ENCODE assay signal across 26 cellular contexts in the genomic region with DNA sequence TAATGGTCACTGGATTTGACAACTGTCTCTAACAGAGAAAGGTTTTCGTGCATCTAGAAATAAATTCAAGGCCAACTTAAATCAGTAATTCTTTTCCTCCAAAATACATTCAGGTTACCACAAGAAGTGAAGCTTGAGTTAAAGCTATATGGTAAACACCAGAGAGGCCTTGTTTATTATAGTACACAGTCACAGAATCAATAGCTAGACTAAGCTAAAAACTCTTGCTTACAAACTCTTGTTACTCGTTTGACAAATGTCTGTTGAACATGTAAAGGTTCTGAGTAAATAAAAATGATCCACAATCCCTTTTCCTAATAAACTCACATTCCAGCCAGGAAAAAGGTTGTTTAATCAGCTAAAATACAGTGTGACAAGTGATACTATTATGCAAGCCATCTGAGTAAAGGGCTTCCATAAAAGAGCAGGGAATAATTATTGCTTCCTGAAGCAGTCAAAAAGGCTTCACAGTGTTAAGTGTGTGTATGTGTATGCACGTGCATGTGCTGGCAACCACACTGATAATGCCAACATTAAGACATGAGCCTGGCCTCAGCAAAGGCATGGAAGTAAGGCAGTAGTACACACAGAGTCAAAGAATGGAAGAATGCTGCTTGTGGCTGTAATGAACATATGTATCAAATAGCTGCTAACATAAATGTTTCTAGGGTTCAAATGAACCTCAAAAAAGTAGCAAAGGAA. TPM values are rescaled to one million over a fixed set of nuclear protein-coding genes. Genes with fewer than 3 reads are reported as not detected.
DNase-seq lines count a peak whose midpoint lies in the region; ATAC-seq and TF ChIP-seq lines count a peak whose summit lies in the region.
"Had no signal": no experiment of that assay in that cellular context is flagged by ENCODE, and none has a peak within 500 bp of the region (broad histone marks: within the 10 kb centered on the region; RNA-seq: fewer than 3 reads in every experiment).

No MANE protein-coding gene starts in this region.

- H3K36me3 Mint-ChIP-seq in natural killer cell treated with Interleukin-12 subunit alpha and Interleukin-12 subunit beta and Interleukin-15 and Interleukin-18, amount 100 ng/mL, for 72 hours = peaks cover 18% of the 10 kb centered on the region
- peaks cover 5% of the 10 kb centered on the region for H3K36me3 Mint-ChIP-seq in natural killer cell
- peaks cover 45% of the 10 kb centered on the region for H3K36me3 Mint-ChIP-seq in activated CD4-positive, alpha-beta T cell treated with anti-CD3 and anti-CD28 coated beads, Interleukin-2, amount 10 ng/mL, durations not matched to agents 24 days and 14 days (ENCODE audit: low read depth)

- no peak overlapping the region for H3K27ac ChIP-seq in iPS-20b (ENCODE audit: low read length)
- H3K27ac ChIP-seq: brain microvascular endothelial cell, coronary artery, RWPE1, sigmoid colon had no signal

- no peak overlapping the region for H3K4me3 ChIP-seq in iPS-20b (ENCODE audit: low read length)
- H3K4me3 ChIP-seq: coronary artery, HAP-1, sigmoid colon had no signal

- H3K9ac ChIP-seq in iPS-20b (ENCODE audit: low read depth, low read length) = peak overlapping the region; percentile 14; the same call in 1 of the 2 replicates
- H3K9ac ChIP-seq: SK-N-SH had no signal

- no peak for ATAC-seq in natural killer cell treated with Interleukin-12 subunit alpha and Interleukin-12 subunit beta and Interleukin-15 and Interleukin-18, amount 100 ng/mL, for 72 hours
- ATAC-seq in natural killer cell (no peak), GM18907 (IDR thresholded peaks at IDR 0.05; ENCODE audit: unreplicated experiment) (no peak)
- ATAC-seq: left cardiac atrium had no signal

- H3K4me3 Mint-ChIP-seq in natural killer cell treated with Interleukin-12 subunit alpha and Interleukin-12 subunit beta and Interleukin-15 and Interleukin-18, amount 100 ng/mL, for 72 hours = no peak overlapping the region
- no peak overlapping the region for H3K4me3 Mint-ChIP-seq in natural killer cell
- H3K4me3 Mint-ChIP-seq in activated CD4-positive, alpha-beta T cell treated with anti-CD3 and anti-CD28 coated beads, Interleukin-2, amount 10 ng/mL, durations not matched to agents 24 days and 14 days = no peak overlapping the region
- H3K4me3 Mint-ChIP-seq: activated B cell treated with CpG ODN at 0.5 μM for 24 hours; activated CD4-positive, alpha-beta memory T cell treated with anti-CD3 and anti-CD28 coated beads, Interleukin-2, amount 10 ng/mL, durations not matched to agents 7 days and 5 days; neural crest cell had no signal

- no peaks in the 10 kb centered on the region for H3K9me3 Mint-ChIP-seq in natural killer cell treated with Interleukin-12 subunit alpha and Interleukin-12 subunit beta and Interleukin-15 and Interleukin-18, amount 100 ng/mL, for 72 hours
- no peaks in the 10 kb centered on the region for H3K9me3 Mint-ChIP-seq in natural killer cell
- H3K9me3 Mint-ChIP-seq in activated CD4-positive, alpha-beta T cell treated with anti-CD3 and anti-CD28 coated beads, Interleukin-2, amount 10 ng/mL, durations not matched to agents 24 days and 14 days = no peaks in the 10 kb centered on the region
- H3K9me3 Mint-ChIP-seq: activated B cell treated with CpG ODN at 0.5 μM for 24 hours; activated CD4-positive, alpha-beta memory T cell treated with anti-CD3 and anti-CD28 coated beads, Interleukin-2, amount 10 ng/mL, durations not matched to agents 7 days and 5 days; neural crest cell had no signal

- H3K27me3 Mint-ChIP-seq in natural killer cell treated with Interleukin-12 subunit alpha and Interleukin-12 subunit beta and Interleukin-15 and Interleukin-18, amount 100 ng/mL, for 72 hours = no peaks in the 10 kb centered on the region
- no peaks in the 10 kb centered on the region for H3K27me3 Mint-ChIP-seq in natural killer cell (ENCODE audit: low read depth in 2 of 2)
- no peaks in the 10 kb centered on the region for H3K27me3 Mint-ChIP-seq in activated CD4-positive, alpha-beta T cell treated with anti-CD3 and anti-CD28 coated beads, Interleukin-2, amount 10 ng/mL, durations not matched to agents 24 days and 14 days
- H3K27me3 Mint-ChIP-seq: activated B cell treated with CpG ODN at 0.5 μM for 24 hours; activated CD4-positive, alpha-beta memory T cell treated with anti-CD3 and anti-CD28 coated beads, Interleukin-2, amount 10 ng/mL, durations not matched to agents 7 days and 5 days had no signal

- peak overlapping the region; percentile 10 to 48 for H3K27ac Mint-ChIP-seq in natural killer cell treated with Interleukin-12 subunit alpha and Interleukin-12 subunit beta and Interleukin-15 and Interleukin-18, amount 100 ng/mL, for 72 hours
- H3K27ac Mint-ChIP-seq in natural killer cell = peak overlapping the region in 1 of 2 donors; percentile 37
- H3K27ac Mint-ChIP-seq in activated CD4-positive, alpha-beta T cell treated with anti-CD3 and anti-CD28 coated beads, Interleukin-2, amount 10 ng/mL, durations not matched to agents 24 days and 14 days = no peak overlapping the region
- H3K27ac Mint-ChIP-seq: activated CD4-positive, alpha-beta memory T cell treated with anti-CD3 and anti-CD28 coated beads, Interleukin-2, amount 10 ng/mL, durations not matched to agents 7 days and 5 days had no signal

- H3K4me1 Mint-ChIP-seq in natural killer cell treated with Interleukin-12 subunit alpha and Interleukin-12 subunit beta and Interleukin-15 and Interleukin-18, amount 100 ng/mL, for 72 hours (ENCODE audit: low read depth in 2 of 2) = peaks cover 25 to 27% of the 10 kb centered on the region in 2 donors
- H3K4me1 Mint-ChIP-seq in natural killer cell = peaks cover 53 to 58% of the 10 kb centered on the region in 2 donors
- peaks cover 23% of the 10 kb centered on the region for H3K4me1 Mint-ChIP-seq in activated CD4-positive, alpha-beta T cell treated with anti-CD3 and anti-CD28 coated beads, Interleukin-2, amount 10 ng/mL, durations not matched to agents 24 days and 14 days

- DNase-seq in natural killer cell treated with Interleukin-12 subunit alpha and Interleukin-12 subunit beta and Interleukin-15 and Interleukin-18, amount 100 ng/mL, for 72 hours (ENCODE audit: low spot score) = no peak
- DNase-seq in natural killer cell (no peak), NCI-H774 (lab: John Stamatoyannopoulos, UW) (peak; percentile 2), GOT3 (lab: John Stamatoyannopoulos, UW) (no peak), SKM-1 (lab: John Stamatoyannopoulos, UW; ENCODE audit: unreplicated experiment) (no peak)
- no peak for DNase-seq in activated CD4-positive, alpha-beta T cell treated with anti-CD3 and anti-CD28 coated beads, Interleukin-2, amount 10 ng/mL, durations not matched to agents 24 days and 14 days
- DNase-seq: ACHN; activated B cell treated with CpG ODN at 0.5 μM for 24 hours; activated CD4-positive, alpha-beta memory T cell treated with anti-CD3 and anti-CD28 coated beads, Interleukin-2, amount 10 ng/mL, durations not matched to agents 7 days and 5 days; activated effector memory CD4-positive, alpha-beta T cell treated with anti-CD3 and anti-CD28 coated beads, Interleukin-2, amount 50 U/mL, for 16 hours; brain microvascular endothelial cell; C1 segment of cervical spinal cord; glutamatergic neuron; Kasumi-1; left cardiac atrium; NCI-H1048; posterior cingulate gyrus; sigmoid colon; SK-N-SH; stimulated activated CD4-positive, alpha-beta T cell treated with anti-CD3 and anti-CD28 coated beads, Interleukin-15, amount 100 ng/mL, for 24 hours had no signal

- H3K9me3 ChIP-seq in iPS-20b (ENCODE audit: insufficient read depth, low read depth, low read length) = no peaks in the 10 kb centered on the region
- H3K9me3 ChIP-seq: HAP-1, sigmoid colon, SK-N-SH had no signal

- peaks cover 13% of the 10 kb centered on the region for H3K4me1 ChIP-seq in iPS-20b (ENCODE audit: insufficient read depth, low read length)

- H3K36me3 ChIP-seq in iPS-20b (ENCODE audit: insufficient read depth, low read depth, low read length) = peaks cover 77% of the 10 kb centered on the region
- H3K36me3 ChIP-seq: brain microvascular endothelial cell had no signal

- TF ChIP-seq CTCF in natural killer cell (IDR thresholded peaks at IDR 0.05) = no peak

- intact Hi-C loops in natural killer cell (cut with micrococcal nuclease) = no loop called here
- intact Hi-C loops in activated CD4-positive, alpha-beta T cell treated with anti-CD3 and anti-CD28 coated beads, Interleukin-2, amount 10 ng/mL, durations not matched to agents 24 days and 14 days (cut with micrococcal nuclease) = no loop called here

- H3K27me3 ChIP-seq in iPS-20b (ENCODE audit: insufficient read depth, low read length) = no peaks in the 10 kb centered on the region
- H3K27me3 ChIP-seq: brain microvascular endothelial cell, sigmoid colon had no signal

RNA-seq across cellular contexts. Expression of a gene that starts 12.8 kb away (rescaled TPM):
- 10 to 100 TPM; 34.8 to 52.1 TPM for total RNA-seq in natural killer cell treated with Interleukin-12 subunit alpha and Interleukin-12 subunit beta and Interleukin-15 and Interleukin-18, amount 100 ng/mL, for 72 hours
- 10 to 100 TPM; 76.4 to 87.9 (median 85.6) TPM for total RNA-seq in natural killer cell
- total RNA-seq in activated CD4-positive, alpha-beta T cell treated with anti-CD3 and anti-CD28 coated beads, Interleukin-2, amount 10 ng/mL, durations not matched to agents 24 days and 14 days = 51.0 and 56.1 TPM in 2 replicates
